In the genomic region with DNA sequence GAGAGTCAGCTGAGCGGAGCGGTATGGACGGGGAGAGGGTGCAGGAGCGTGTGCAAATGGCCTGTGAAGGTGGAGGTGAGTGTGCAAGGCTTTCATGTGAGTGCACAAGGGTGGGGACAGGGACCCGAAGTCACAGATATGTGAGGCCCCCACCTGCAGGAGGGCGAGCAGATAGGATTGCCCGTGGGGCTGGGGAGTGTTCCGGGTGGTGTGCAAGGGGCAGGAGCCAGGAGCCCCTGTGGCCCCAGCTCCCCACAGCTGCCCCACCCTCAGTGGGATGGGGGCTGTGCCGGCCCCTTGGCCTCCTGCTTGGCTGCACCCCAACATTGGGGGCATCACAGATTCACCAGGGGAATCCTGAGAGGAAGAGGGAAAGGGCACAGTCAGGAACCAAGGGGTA, we compare ENCODE assay signal across 1 cellular context.
TF ChIP-seq lines count a peak whose summit lies in the region.

No MANE protein-coding gene starts in this region.

TF ChIP-seq in H1, 55 proteins besides CTCF, POLR2A, EP300 and RAD21:
- TF ChIP-seq CBX8 (IDR thresholded peaks at IDR 0.05; ENCODE audit: borderline replicate concordance, low read depth, low read length), result no peak
- TF ChIP-seq SP2 (IDR thresholded peaks at IDR 0.05; ENCODE audit: low read length), result no peak
- TF ChIP-seq RNF2 (IDR thresholded peaks at IDR 0.05; ENCODE audit: borderline replicate concordance, low read depth, low read length, missing control alignments, poor library complexity, severe bottlenecking), result no peak
